In the genomic region with DNA sequence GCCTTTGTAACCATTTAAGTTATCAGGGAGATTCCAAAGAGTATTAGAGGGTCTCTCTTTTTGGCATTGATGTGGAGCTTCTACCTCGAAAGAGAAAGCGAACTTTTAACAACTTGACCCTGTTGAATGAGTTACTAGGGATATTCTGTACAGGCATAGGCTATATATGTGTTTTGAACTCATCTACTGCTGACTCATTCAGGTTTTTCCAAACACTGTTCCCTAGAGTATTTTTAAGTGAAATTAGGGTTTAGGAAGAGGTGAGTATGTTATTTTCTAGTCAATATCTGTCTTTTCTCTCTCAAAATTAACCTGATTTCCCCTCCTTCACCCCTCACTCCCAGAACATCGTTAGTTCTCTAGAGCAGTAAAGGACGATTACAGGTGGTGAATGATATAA, we compare ENCODE assay signal across 1 cellular context.
TF ChIP-seq lines count a peak whose summit lies in the region.

No MANE protein-coding gene starts in this region.

TF ChIP-seq in HepG2, 621 proteins besides CTCF, POLR2A, EP300 and RAD21:
- TF ChIP-seq ZBTB7A (CRISPR knock-in tag; IDR thresholded peaks at IDR 0.05) (no peak), ZNF142 (CRISPR knock-in tag; IDR thresholded peaks at IDR 0.05) (no peak), ARID2 (CRISPR knock-in tag; IDR thresholded peaks at IDR 0.05; ENCODE audit: borderline replicate concordance) (no peak), TCF7 (IDR thresholded peaks at IDR 0.05; ENCODE audit: low read depth) (no peak), FOXA1 (IDR thresholded peaks at IDR 0.05) (no peak), FOXA1 (CRISPR knock-in tag; IDR thresholded peaks at IDR 0.05) (no peak)
- TF ChIP-seq, protein P1, sequence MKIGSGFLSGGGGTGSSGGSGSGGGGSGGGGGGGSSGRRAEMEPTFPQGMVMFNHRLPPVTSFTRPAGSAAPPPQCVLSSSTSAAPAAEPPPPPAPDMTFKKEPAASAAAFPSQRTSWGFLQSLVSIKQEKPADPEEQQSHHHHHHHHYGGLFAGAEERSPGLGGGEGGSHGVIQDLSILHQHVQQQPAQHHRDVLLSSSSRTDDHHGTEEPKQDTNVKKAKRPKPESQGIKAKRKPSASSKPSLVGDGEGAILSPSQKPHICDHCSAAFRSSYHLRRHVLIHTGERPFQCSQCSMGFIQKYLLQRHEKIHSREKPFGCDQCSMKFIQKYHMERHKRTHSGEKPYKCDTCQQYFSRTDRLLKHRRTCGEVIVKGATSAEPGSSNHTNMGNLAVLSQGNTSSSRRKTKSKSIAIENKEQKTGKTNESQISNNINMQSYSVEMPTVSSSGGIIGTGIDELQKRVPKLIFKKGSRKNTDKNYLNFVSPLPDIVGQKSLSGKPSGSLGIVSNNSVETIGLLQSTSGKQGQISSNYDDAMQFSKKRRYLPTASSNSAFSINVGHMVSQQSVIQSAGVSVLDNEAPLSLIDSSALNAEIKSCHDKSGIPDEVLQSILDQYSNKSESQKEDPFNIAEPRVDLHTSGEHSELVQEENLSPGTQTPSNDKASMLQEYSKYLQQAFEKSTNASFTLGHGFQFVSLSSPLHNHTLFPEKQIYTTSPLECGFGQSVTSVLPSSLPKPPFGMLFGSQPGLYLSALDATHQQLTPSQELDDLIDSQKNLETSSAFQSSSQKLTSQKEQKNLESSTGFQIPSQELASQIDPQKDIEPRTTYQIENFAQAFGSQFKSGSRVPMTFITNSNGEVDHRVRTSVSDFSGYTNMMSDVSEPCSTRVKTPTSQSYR (CRISPR knock-in tag; IDR thresholded peaks at IDR 0.05; ENCODE audit: borderline replicate concordance): no peak
- TF ChIP-seq, protein P2, sequence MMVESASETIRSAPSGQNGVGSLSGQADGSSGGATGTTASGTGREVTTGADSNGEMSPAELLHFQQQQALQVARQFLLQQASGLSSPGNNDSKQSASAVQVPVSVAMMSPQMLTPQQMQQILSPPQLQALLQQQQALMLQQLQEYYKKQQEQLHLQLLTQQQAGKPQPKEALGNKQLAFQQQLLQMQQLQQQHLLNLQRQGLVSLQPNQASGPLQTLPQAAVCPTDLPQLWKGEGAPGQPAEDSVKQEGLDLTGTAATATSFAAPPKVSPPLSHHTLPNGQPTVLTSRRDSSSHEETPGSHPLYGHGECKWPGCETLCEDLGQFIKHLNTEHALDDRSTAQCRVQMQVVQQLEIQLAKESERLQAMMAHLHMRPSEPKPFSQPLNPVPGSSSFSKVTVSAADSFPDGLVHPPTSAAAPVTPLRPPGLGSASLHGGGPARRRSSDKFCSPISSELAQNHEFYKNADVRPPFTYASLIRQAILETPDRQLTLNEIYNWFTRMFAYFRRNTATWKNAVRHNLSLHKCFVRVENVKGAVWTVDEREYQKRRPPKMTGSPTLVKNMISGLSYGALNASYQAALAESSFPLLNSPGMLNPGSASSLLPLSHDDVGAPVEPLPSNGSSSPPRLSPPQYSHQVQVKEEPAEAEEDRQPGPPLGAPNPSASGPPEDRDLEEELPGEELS (CRISPR knock-in tag; IDR thresholded peaks at IDR 0.05): no peak
TF ChIP-seq in HepG2: peak in this region for 0.
